ENCODE assay signal across 19 cellular contexts in the genomic region with DNA sequence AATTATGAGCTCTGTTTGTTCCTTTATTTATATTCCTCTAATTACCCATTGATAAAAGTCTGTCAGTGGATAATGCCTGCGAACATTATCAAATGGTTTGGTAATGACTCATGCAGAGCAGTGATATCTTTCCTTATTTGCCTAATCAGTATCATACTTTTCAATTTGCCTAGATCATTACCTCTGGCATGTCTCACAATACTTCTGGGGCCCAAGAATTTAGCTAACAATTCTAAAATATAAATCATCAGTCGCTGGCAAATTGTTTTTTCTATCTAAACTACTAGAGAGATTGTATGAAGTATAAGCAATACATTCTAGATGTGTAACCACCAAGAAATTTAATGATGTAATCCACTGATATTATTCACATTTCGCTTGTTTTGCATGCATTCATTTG.
"Had no signal": no experiment of that assay in that cellular context is flagged by ENCODE, and none has a peak within 500 bp of the region (broad histone marks: within the 10 kb centered on the region; RNA-seq: fewer than 3 reads in every experiment).

No MANE protein-coding gene starts in this region.

- H3K36me3 ChIP-seq: breast epithelium, esophagus muscularis mucosa, lower lobe of right lung, neural progenitor cell, pancreas, transverse colon had no signal

- H3K27ac ChIP-seq: breast epithelium, esophagus muscularis mucosa, lower lobe of right lung, neural progenitor cell, pancreas, transverse colon had no signal

- DNase-seq: activated CD4-positive, alpha-beta T cell treated with anti-CD3 and anti-CD28 coated beads for 36 hours; activated CD8-positive, alpha-beta T cell treated with anti-CD3 and anti-CD28 coated beads for 36 hours; activated effector memory CD4-positive, alpha-beta T cell treated with anti-CD3 and anti-CD28 coated beads, Interleukin-2, amount 50 U/mL, for 16 hours; activated T-cell treated with anti-CD3 and anti-CD28 coated beads, Interleukin-2, amount 50 U/mL, for 4 hours; amniotic stem cell; foreskin melanocyte; head of caudate nucleus; left cardiac atrium; lower lobe of right lung; pancreas; stimulated activated CD4-positive, alpha-beta T cell treated with anti-CD3 and anti-CD28 coated beads, Interleukin-15, amount 100 ng/mL, for 24 hours; stimulated activated CD4-positive, alpha-beta T cell treated with anti-CD3 and anti-CD28 coated beads, Interleukin-4, amount 100 ng/mL, for 1 hour; stimulated activated CD8-positive, alpha-beta memory T cell treated with anti-CD3 and anti-CD28 coated beads, Interleukin-4, amount 100 ng/mL, for 48 hours; stimulated activated naive CD8-positive, alpha-beta T cell treated with anti-CD3 and anti-CD28 coated beads, Interleukin-15, Interleukin-2, amounts not matched to agents 100 U/mL and 50 U/mL, for 24 hours; T-helper 17 cell; transverse colon had no signal

- H3K27me3 ChIP-seq: breast epithelium, esophagus muscularis mucosa, neural progenitor cell, pancreas, transverse colon had no signal

- H3K4me3 ChIP-seq: breast epithelium, esophagus muscularis mucosa, lower lobe of right lung, neural progenitor cell, pancreas, transverse colon had no signal
